ENCODE assay signal across 8 cellular contexts in the genomic region with DNA sequence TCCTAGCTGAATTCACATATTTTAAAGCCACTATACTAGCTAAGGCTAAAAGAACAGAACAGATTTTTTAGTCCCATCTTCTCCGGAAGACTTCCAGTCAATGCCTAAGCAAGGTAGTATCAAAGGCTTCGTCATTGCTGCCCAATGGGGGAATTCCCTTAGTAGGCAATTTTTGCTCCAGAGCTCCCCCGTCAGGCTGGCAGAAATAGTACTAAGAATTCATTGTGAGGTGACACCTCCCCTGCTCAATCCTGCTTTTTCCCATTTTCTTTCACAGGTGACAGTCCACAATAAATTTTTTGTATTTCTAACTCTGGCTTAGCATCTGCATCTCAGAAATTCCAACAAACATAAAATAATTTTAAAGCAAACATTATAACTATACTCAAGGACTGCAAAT. TPM values are rescaled to one million over a fixed set of nuclear protein-coding genes. Genes with fewer than 3 reads are reported as not detected.
DNase-seq lines count a peak whose midpoint lies in the region; ATAC-seq, FAIRE-seq and TF ChIP-seq lines count a peak whose summit lies in the region.

No MANE protein-coding gene starts in this region.

- FAIRE-seq in GM19239 (lab: Jason Lieb, UNC): peak; percentile 18

- no peak overlapping the region for H3K27ac ChIP-seq in SU-DHL-6 (ENCODE audit: low read depth, low read length)
- H3K27ac ChIP-seq in spleen: no peak overlapping the region

- no peaks in the 10 kb centered on the region for H4K20me1 ChIP-seq in SU-DHL-6 (ENCODE audit: low read depth, low read length)

- peak; percentile 39 for TF ChIP-seq CTCF in BJ (IDR thresholded peaks at IDR 0.05; ENCODE audit: insufficient read depth, low read depth, low read length)
- peak; percentile 17 for TF ChIP-seq CTCF in SU-DHL-6 (IDR thresholded peaks at IDR 0.05; ENCODE audit: insufficient read depth, low read length, poor library complexity, severe bottlenecking)
- no peak for TF ChIP-seq CTCF in spleen (IDR thresholded peaks at IDR 0.05 in 8 of 11, conservative IDR thresholded peaks at IDR 0.05 in 3 of 11)

- H3K9me3 ChIP-seq in SU-DHL-6 (ENCODE audit: insufficient read depth, low read length): no peaks in the 10 kb centered on the region
- peaks cover 0 to 29% (median 19%) of the 10 kb centered on the region in 8 donors for H3K9me3 ChIP-seq in spleen

- H2AFZ ChIP-seq in SU-DHL-6 (ENCODE audit: low read depth, low read length, severe bottlenecking): no peak overlapping the region

- no peaks in the 10 kb centered on the region for H3F3A ChIP-seq in SU-DHL-6 (ENCODE audit: insufficient read depth)

- no peaks in the 10 kb centered on the region for H3K4me1 ChIP-seq in spleen

- H3K27me3 ChIP-seq in BJ (ENCODE audit: control insufficient read depth, insufficient read depth, low read length): no peaks in the 10 kb centered on the region
- H3K27me3 ChIP-seq in SU-DHL-6 (ENCODE audit: low read length): no peaks in the 10 kb centered on the region
- peaks cover 0 to 44% (median 6%) of the 10 kb centered on the region in 7 donors for H3K27me3 ChIP-seq in spleen (replicated peaks in 1 of 7)

- DNase-seq in BJ (ENCODE audit: low read depth): no peak
- peak; percentile 26 for DNase-seq in GM19239 (ENCODE audit: insufficient read length, low spot score)
- DNase-seq in iPS-NIHi11 (ENCODE audit: low spot score): peak; percentile 67
- no peak for DNase-seq in spleen
- no peak for DNase-seq in activated effector memory CD4-positive, alpha-beta T cell treated with Interleukin-2 at 50 U/mL for 16 hours

- no peak for TF ChIP-seq POLR2A in spleen (IDR thresholded peaks at IDR 0.05)

- H3K9me2 ChIP-seq in SU-DHL-6 (replicated peaks; ENCODE audit: insufficient read depth, low read length): no peaks in the 10 kb centered on the region

- H3K9ac ChIP-seq in SU-DHL-6 (ENCODE audit: low read length): no peak overlapping the region

- H3K4me3 ChIP-seq in BJ (ENCODE audit: low read depth, low read length) (no peak overlapping the region), SU-DHL-6 (ENCODE audit: insufficient read depth, low read length, poor library complexity, severe bottlenecking) (no peak overlapping the region), spleen (no peak overlapping the region)

- H3K36me3 ChIP-seq in BJ (ENCODE audit: control insufficient read depth, insufficient read depth, low read length) (no peaks in the 10 kb centered on the region), SU-DHL-6 (ENCODE audit: low read length) (no peaks in the 10 kb centered on the region), spleen (no peaks in the 10 kb centered on the region)

- no peak overlapping the region for H3K4me2 ChIP-seq in SU-DHL-6 (ENCODE audit: low read depth, low read length, poor library complexity, severe bottlenecking)

- intact Hi-C loops in spleen (cut with DNase I; ENCODE audit: low total_unique reads): no loop called here

- WGBS in spleen, 5 donors: 18 to 41% (median 29%) methylated on average over 3 of the region's 3 CpGs

- POLR2A ChIA-PET in BJ (lab: Charles Lee): interaction anchor here (0.7 kb wide), 1 partner anchor 1013 kb away, joined by 3 read pairs; no protein-coding TSS in a partner anchor

- ATAC-seq in GM21390 (IDR thresholded peaks at IDR 0.05; ENCODE audit: unreplicated experiment) (no peak), HG02759 (IDR thresholded peaks at IDR 0.05; ENCODE audit: unreplicated experiment) (no peak)

- CTCF ChIA-PET in BJ (lab: Yijun Ruan, JAX): interaction anchor here (0.8 to 1.4 kb wide), 2 partner anchors 12 to 15 kb away, joined by 3 read pairs; no protein-coding TSS in a partner anchor

- no peaks in the 10 kb centered on the region for H3K79me2 ChIP-seq in SU-DHL-6 (ENCODE audit: insufficient read depth, low read length)

RNA-seq across cellular contexts. Expression of a gene that starts 52.8 kb away (rescaled TPM):
- polyA plus RNA-seq in BJ (2011; rRNA removed) (76.1 and 121 TPM in 2 replicates), spleen (100 to 1,000 TPM in 1 of 3 donors, 10 to 100 TPM in 2; 82.2 to 113 (median 83.7) TPM)
- 45.5 and 49.6 TPM in 2 replicates for polyA minus RNA-seq in BJ (2011; rRNA and poly(A)+ RNA removed)
- 100 to 1,000 TPM in 4 of 7 donors, 10 to 100 TPM in 3; 68.7 to 161 (median 123) TPM for total RNA-seq in spleen

Comparison
In these comparisons a context has a peak if more than half of its experiments do, and no peak if none do; other contexts are left out.
1. DNase-seq: peak in GM19239 (single experiment) and iPS-NIHi11 (single experiment); none in BJ (single experiment), spleen (single experiment) and activated effector memory CD4-positive, alpha-beta T cell treated with Interleukin-2 at 50 U/mL for 16 hours (single experiment).
2. CTCF ChIP-seq: peak in BJ (single experiment) and SU-DHL-6 (single experiment); none in spleen (0 of 11).